25 cellular contexts compared by ENCODE assay signal in the genomic region with DNA sequence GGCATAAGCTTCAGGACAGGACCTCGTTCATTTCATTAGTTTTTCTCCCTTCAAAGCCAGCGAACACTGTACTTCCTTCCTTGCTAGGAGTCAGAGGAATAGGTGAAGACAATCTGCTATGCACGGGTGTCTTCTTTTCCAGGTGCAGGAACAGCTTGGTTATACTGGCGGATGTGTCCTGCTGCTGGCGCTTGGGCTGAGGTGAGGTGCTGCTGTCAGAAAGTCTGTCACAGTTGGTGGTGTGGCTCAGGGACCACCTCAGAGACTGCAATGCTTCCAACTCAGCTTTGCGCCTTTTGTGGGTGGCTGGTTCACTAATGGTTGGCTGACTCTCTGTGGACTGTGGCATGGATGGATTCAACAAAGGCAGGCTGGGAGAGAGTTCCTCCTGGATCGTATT.
"Had no signal": no experiment of that assay in that cellular context is flagged by ENCODE, and none has a peak within 500 bp of the region (broad histone marks: within the 10 kb centered on the region; RNA-seq: fewer than 3 reads in every experiment).

No MANE protein-coding gene starts in this region.

- H3K9me3 ChIP-seq: colonic mucosa, esophagus squamous epithelium, gastrocnemius medialis, left lung, lower lobe of right lung had no signal

- DNase-seq: colonic mucosa; cortex of kidney; effector CD8-positive, alpha-beta T cell; effector memory CD8-positive, alpha-beta T cell; endodermal cell; erythroblast; esophagus squamous epithelium; foreskin fibroblast; foreskin melanocyte; gastrocnemius medialis; glutamatergic neuron; head of caudate nucleus; heart right ventricle; hippocampal formation; left cardiac atrium; left lung; left ventricle myocardium superior; lower lobe of right lung; mesendoderm; midbrain had no signal

- H3K4me1 ChIP-seq: colonic mucosa, esophagus squamous epithelium, gastrocnemius medialis, heart right ventricle, left lung, lower lobe of right lung had no signal

- H3K36me3 ChIP-seq: colonic mucosa, esophagus squamous epithelium, gastrocnemius medialis, heart right ventricle, left lung, lower lobe of right lung had no signal

- H3K4me3 ChIP-seq: colonic mucosa, esophagus squamous epithelium, gastrocnemius medialis, heart right ventricle, left lung, lower lobe of right lung had no signal

- H3K27ac ChIP-seq: colonic mucosa, epithelial cell of prostate, esophagus squamous epithelium, gastrocnemius medialis, heart right ventricle, left lung, lower lobe of right lung had no signal

- ATAC-seq: effector memory CD8-positive, alpha-beta T cell; esophagus mucosa; gastrocnemius medialis; heart right ventricle; left cardiac atrium; left lung; left ventricle myocardium superior; lower lobe of right lung had no signal

- FAIRE-seq: endometrium, islet of Langerhans, keratinocyte had no signal

- H3K27me3 ChIP-seq: colonic mucosa, esophagus squamous epithelium, gastrocnemius medialis, heart right ventricle, left lung had no signal
